In genomic region chr4:180794352-180794751, GRCh38 we compare ENCODE assay signal across 14 cellular contexts.
"Had no signal": no experiment of that assay in that cellular context is flagged by ENCODE, and none has a peak within 500 bp of the region (broad histone marks: within the 10 kb centered on the region; RNA-seq: fewer than 3 reads in every experiment).

No MANE protein-coding gene starts in this region.

- H3K27me3 Mint-ChIP-seq: naive B cell, progenitor cell of endocrine pancreas had no signal

- H3K4me1 ChIP-seq: esophagus muscularis mucosa, tibial artery had no signal

- H3K4me3 ChIP-seq: dorsolateral prefrontal cortex, esophagus muscularis mucosa, lung, tibial artery had no signal

- H3K27me3 ChIP-seq: esophagus muscularis mucosa, tibial artery had no signal

- H3K27ac ChIP-seq: dorsolateral prefrontal cortex, esophagus muscularis mucosa, tibial artery had no signal

- H3K9me3 ChIP-seq: esophagus muscularis mucosa, tibial artery had no signal

- H3K36me3 ChIP-seq: esophagus muscularis mucosa, tibial artery had no signal

- H3K27ac Mint-ChIP-seq: naive B cell; progenitor cell of endocrine pancreas; stimulated activated effector memory CD8-positive, alpha-beta T cell treated with anti-CD3 and anti-CD28 coated beads, Interleukin-12 subunit alpha, Interleukin-12 subunit beta, amount 100 ng/mL, for 72 hours had no signal

- ATAC-seq: right cardiac atrium; stimulated activated effector memory CD8-positive, alpha-beta T cell treated with anti-CD3 and anti-CD28 coated beads, Interleukin-12 subunit alpha, Interleukin-12 subunit beta, amount 100 ng/mL, for 72 hours had no signal

- H3K36me3 Mint-ChIP-seq: naive B cell; stimulated activated effector memory CD8-positive, alpha-beta T cell treated with anti-CD3 and anti-CD28 coated beads, Interleukin-12 subunit alpha, Interleukin-12 subunit beta, amount 100 ng/mL, for 72 hours had no signal

- H3K4me1 Mint-ChIP-seq: naive B cell; stimulated activated effector memory CD8-positive, alpha-beta T cell treated with anti-CD3 and anti-CD28 coated beads, Interleukin-12 subunit alpha, Interleukin-12 subunit beta, amount 100 ng/mL, for 72 hours had no signal

- DNase-seq: activated CD4-positive, alpha-beta T cell treated with anti-CD3 and anti-CD28 coated beads for 48 hours; activated naive CD4-positive, alpha-beta T cell treated with Interleukin-2 at 50 U/mL for 16 hours; dorsolateral prefrontal cortex; foreskin fibroblast; glutamatergic neuron; naive B cell; right cardiac atrium; small intestine; T-helper 9 cell; tibial artery had no signal

- H3K4me3 Mint-ChIP-seq: naive B cell; stimulated activated effector memory CD8-positive, alpha-beta T cell treated with anti-CD3 and anti-CD28 coated beads, Interleukin-12 subunit alpha, Interleukin-12 subunit beta, amount 100 ng/mL, for 72 hours had no signal
